Comparison of ENCODE assay signal across 19 cellular contexts in genomic region chr1:1610796-1611597, GRCh38. TPM values are rescaled to one million over a fixed set of nuclear protein-coding genes. Genes with fewer than 3 reads are reported as not detected.
DNase-seq lines count a peak whose midpoint lies in the region; ATAC-seq, FAIRE-seq and TF ChIP-seq lines count a peak whose summit lies in the region.
"Had no signal": no experiment of that assay in that cellular context is flagged by ENCODE, and none has a peak within 500 bp of the region (broad histone marks: within the 10 kb centered on the region; RNA-seq: fewer than 3 reads in every experiment).

No MANE protein-coding gene starts in this region.

- no peak overlapping the region for H2BK15ac ChIP-seq in mesenchymal stem cell (ENCODE audit: low read depth, poor library complexity, severe bottlenecking)

- H3K4ac ChIP-seq in mesenchymal stem cell (ENCODE audit: low read depth in 1 of 2, low read length in 2 of 2): no peak overlapping the region

- no peak overlapping the region for H2AFZ ChIP-seq in mesenchymal stem cell (ENCODE audit: low read depth, low read length)

- DNase-seq in heart left ventricle (peak in 3 of 5 donors; percentile 21 to 33 (median 29)), cardiac septum (ENCODE audit: low spot score) (no peak), body of pancreas (peak in 3 of 4 donors; percentile 11 to 29 (median 19)), mesenchymal stem cell (no peak), transverse colon (no peak), NCI-H1436 (lab: John Stamatoyannopoulos, UW) (no peak), frontal cortex (ENCODE audit: low spot score in 2 of 2) (no peak), GM13977 (ENCODE audit: low spot score) (no peak)
- DNase-seq: activated effector memory CD4-positive, alpha-beta T cell treated with Interleukin-2 at 50 U/mL for 16 hours; hippocampal formation; NCI-H1105; stimulated activated CD4-positive, alpha-beta T cell treated with anti-CD3 and anti-CD28 coated beads, Interleukin-12 subunit alpha, Interleukin-12 subunit beta, amount 100 ng/mL, for 4 hours; stimulated activated naive CD4-positive, alpha-beta T cell had no signal

- H3K9me3 ChIP-seq in heart left ventricle (no peaks in the 10 kb centered on the region), body of pancreas (no peaks in the 10 kb centered on the region), mesenchymal stem cell (ENCODE audit: control insufficient read depth, low read length) (no peaks in the 10 kb centered on the region), transverse colon (no peaks in the 10 kb centered on the region)

- no peak overlapping the region for H2AK5ac ChIP-seq in mesenchymal stem cell (ENCODE audit: low read length, severe bottlenecking)

- peaks cover 18% of the 10 kb centered on the region for H3K79me1 ChIP-seq in mesenchymal stem cell (replicated peaks; ENCODE audit: low read length, poor library complexity, severe bottlenecking)

- intact Hi-C loops in heart left ventricle (cut with DNase I): loop anchor here in 2 of 10 donors (5.0 to 10.0 kb wide), 3 partner anchors 34 to 496 kb away; partner anchors contain the start of genes ATAD3A (in 1 of the 2) and C1orf159 (in 1 of the 2)
- intact Hi-C loops in cardiac septum (cut with DNase I): no loop called here
- intact Hi-C loops in body of pancreas (cut with DNase I): no loop called here
- intact Hi-C loops in transverse colon (cut with DNase I; ENCODE audit: low total_unique reads): no loop called here

- no peaks in the 10 kb centered on the region for H3K27me3 ChIP-seq in heart left ventricle
- no peaks in the 10 kb centered on the region for H3K27me3 ChIP-seq in body of pancreas
- H3K27me3 ChIP-seq in mesenchymal stem cell (ENCODE audit: control insufficient read depth in 1 of 2, insufficient read depth in 1 of 2, low read length in 2 of 2): no peaks in the 10 kb centered on the region
- no peaks in the 10 kb centered on the region for H3K27me3 ChIP-seq in transverse colon

- no peak for TF ChIP-seq EP300 in transverse colon (IDR thresholded peaks at IDR 0.05; ENCODE audit: low read depth)

- in situ Hi-C loops in transverse colon (cut with MboI; ENCODE audit: low pct_ligation_motif_present in 1 of 4, low pct_unique_long_range_greater_than_20kb in 1 of 4, low sequenced_read_pairs in 3 of 4) (no loop called here), GM13977 (cut with MboI; ENCODE audit: low pct_unique_long_range_greater_than_20kb, low sequenced_read_pairs, unreplicated experiment) (no loop called here)

- no peak overlapping the region for H3K14ac ChIP-seq in mesenchymal stem cell (ENCODE audit: low read length in 2 of 2)

- no peak overlapping the region for H3K23ac ChIP-seq in mesenchymal stem cell (ENCODE audit: low read length in 2 of 2)

- no peak overlapping the region for H3K18ac ChIP-seq in mesenchymal stem cell (ENCODE audit: low read depth in 1 of 2, low read length in 2 of 2)

- H3K4me1 ChIP-seq in heart left ventricle (peaks cover 0 to 22% (median 15%) of the 10 kb centered on the region in 12 donors), body of pancreas (peaks cover 17% of the 10 kb centered on the region), mesenchymal stem cell (ENCODE audit: control insufficient read depth, insufficient read depth, low read depth, low read length) (peaks cover 16% of the 10 kb centered on the region), transverse colon (peaks cover 11 to 16% (median 14%) of the 10 kb centered on the region in 4 donors)

- ATAC-seq in heart left ventricle (no peak), body of pancreas (no peak)
- ATAC-seq: GM12878, K562, Panc1, SK-N-SH treated with all-trans-retinoic acid at 6 μM for 48 hours had no signal

- H3K27ac ChIP-seq in heart left ventricle (peak overlapping the region in 5 of 12 donors; percentile 5 to 54 (median 19)), body of pancreas (peak overlapping the region in 1 of 4 donors; percentile 18), mesenchymal stem cell (ENCODE audit: low read length, poor library complexity, severe bottlenecking) (no peak overlapping the region), transverse colon (peak overlapping the region; percentile 10 to 39 (median 16))

- peak overlapping the region; percentile 11 for H3K4me2 ChIP-seq in mesenchymal stem cell (ENCODE audit: low read length, poor library complexity, severe bottlenecking)

- H3K4me3 ChIP-seq in heart left ventricle (no peak overlapping the region), body of pancreas (no peak overlapping the region), mesenchymal stem cell (ENCODE audit: insufficient read depth in 1 of 2, low read depth in 1 of 2, low read length in 2 of 2) (no peak overlapping the region), transverse colon (no peak overlapping the region)
- H3K4me3 ChIP-seq: GM12878, K562 had no signal

- WGBS in heart left ventricle, 4 donors: 69 to 78% (median 74%) methylated on average over 11 of the region's 11 CpGs
- WGBS in body of pancreas, 2 donors: 72 to 74% methylated on average over 6 to 11 of the region's 11 CpGs
- 89% methylated on average over 11 of the region's 11 CpGs for WGBS in mesenchymal stem cell
- WGBS in transverse colon (ENCODE audit: low coverage in 1 of 2), 2 donors: 82 to 92% methylated on average over 6 to 11 of the region's 11 CpGs

- TF ChIP-seq CTCF in heart left ventricle (IDR thresholded peaks at IDR 0.05) (no peak), body of pancreas (IDR thresholded peaks at IDR 0.05) (no peak), transverse colon (IDR thresholded peaks at IDR 0.05) (no peak), GM13977 (IDR thresholded peaks at IDR 0.05; ENCODE audit: extremely low read depth, insufficient read depth, missing control alignments) (no peak)

- H3K9ac ChIP-seq in mesenchymal stem cell (ENCODE audit: low read length): peak overlapping the region; percentile 42

- no peak for FAIRE-seq in frontal cortex (lab: Jason Lieb, UNC)
- FAIRE-seq: GM12878, H1, K562, TTC549 had no signal

- H3K36me3 ChIP-seq in heart left ventricle: no peaks in the 10 kb centered on the region
- H3K36me3 ChIP-seq in body of pancreas (replicated peaks in 1 of 2; ENCODE audit: insufficient read depth in 1 of 2, low read depth in 2 of 2): no peaks in the 10 kb centered on the region
- peaks cover 0 to 2% of the 10 kb centered on the region in 2 experiments for H3K36me3 ChIP-seq in mesenchymal stem cell (ENCODE audit: control insufficient read depth in 1 of 2, insufficient read depth in 2 of 2, low read depth in 1 of 2, low read length in 2 of 2)
- H3K36me3 ChIP-seq in transverse colon: no peaks in the 10 kb centered on the region

- H2BK5ac ChIP-seq in mesenchymal stem cell (ENCODE audit: low read depth, low read length, poor library complexity, severe bottlenecking): no peak overlapping the region

- H4K8ac ChIP-seq in mesenchymal stem cell (ENCODE audit: low read length): no peak overlapping the region

- no peak overlapping the region for H4K91ac ChIP-seq in mesenchymal stem cell (ENCODE audit: low read length)

- no peak overlapping the region for H2BK12ac ChIP-seq in mesenchymal stem cell (ENCODE audit: low read length in 2 of 2)

- no peak overlapping the region for H2BK120ac ChIP-seq in mesenchymal stem cell (ENCODE audit: low read depth, low read length)

- TF ChIP-seq POLR2A in heart left ventricle (IDR thresholded peaks at IDR 0.05): no peak
- TF ChIP-seq POLR2A in body of pancreas (IDR thresholded peaks at IDR 0.05): no peak
- TF ChIP-seq POLR2A in transverse colon (IDR thresholded peaks at IDR 0.05): no peak

RNA-seq across cellular contexts. Expression of gene MIB2, which starts 4.3 kb away (rescaled TPM):
- total RNA-seq in heart left ventricle: 100 to 1,000 TPM in 1 of 9 donors, 10 to 100 TPM in 8; 59.2 to 114 (median 76.3) TPM
- 100 to 1,000 TPM in 1 of 2 donors, 10 to 100 TPM in 1; 40.7 to 121 TPM for polyA plus RNA-seq in heart left ventricle
- 82.4 TPM for total RNA-seq in cardiac septum
- total RNA-seq in body of pancreas: 100 to 1,000 TPM in 1 of 2 donors, 10 to 100 TPM in 1; 57.6 to 101 TPM
- polyA plus RNA-seq in mesenchymal stem cell (2013, experiment 1 of 2): 33.5 TPM
- 35.8 TPM for polyA plus RNA-seq in mesenchymal stem cell (2013, experiment 2 of 2)
- total RNA-seq in transverse colon: 100 to 1,000 TPM in 3 of 4 donors, 10 to 100 TPM in 1; 94.2 to 346 (median 224) TPM
- total RNA-seq in frontal cortex: 45.7 TPM

RNA-seq across cellular contexts. Expression of gene FNDC10, which starts 11.1 kb away (rescaled TPM):
- total RNA-seq in heart left ventricle: 1 to 10 TPM; 1.9 to 6.7 (median 3.6) TPM
- 1 to 10 TPM; 1.1 to 4.6 TPM for polyA plus RNA-seq in heart left ventricle
- total RNA-seq in cardiac septum: 1.7 TPM
- total RNA-seq in body of pancreas: 1 to 10 TPM; 1.3 to 2.3 TPM
- 7.2 TPM for polyA plus RNA-seq in mesenchymal stem cell (2013, experiment 1 of 2)
- 7.8 TPM for polyA plus RNA-seq in mesenchymal stem cell (2013, experiment 2 of 2)
- total RNA-seq in transverse colon: 1 to 10 TPM; 1.5 to 4.6 (median 3.7) TPM
- total RNA-seq in frontal cortex: 2.9 TPM

RNA-seq across cellular contexts. Expression of gene MMP23B, which starts 21.0 kb away (rescaled TPM):
- total RNA-seq in heart left ventricle (100 to 1,000 TPM in 1 of 9 donors, 10 to 100 TPM in 8; 35.4 to 128 (median 59.0) TPM), cardiac septum (60.2 TPM), body of pancreas (1 to 10 TPM in 1 of 2 donors, under 1 TPM in 1; 0.99 to 1.8 TPM), transverse colon (10 to 100 TPM in 2 of 4 donors, 1 to 10 TPM in 2; 4.9 to 58.9 (median 9.9) TPM), frontal cortex (0.82 TPM)
- 10 to 100 TPM; 10.4 to 85.9 TPM for polyA plus RNA-seq in heart left ventricle
- polyA plus RNA-seq in mesenchymal stem cell (2013, experiment 1 of 2): 24.2 TPM
- 26.9 TPM for polyA plus RNA-seq in mesenchymal stem cell (2013, experiment 2 of 2)

RNA-seq across cellular contexts. Expression of gene SSU72, which starts 36.3 kb away (rescaled TPM):
- total RNA-seq in heart left ventricle: 100 to 1,000 TPM in 5 of 9 donors, 10 to 100 TPM in 4; 76.3 to 160 (median 106) TPM
- polyA plus RNA-seq in heart left ventricle: 100 to 1,000 TPM; 113 to 138 TPM
- total RNA-seq in cardiac septum: 90.7 TPM
- total RNA-seq in body of pancreas: 100 to 1,000 TPM in 1 of 2 donors, 10 to 100 TPM in 1; 82.1 to 113 TPM
- 139 TPM for polyA plus RNA-seq in mesenchymal stem cell (2013, experiment 1 of 2)
- 138 TPM for polyA plus RNA-seq in mesenchymal stem cell (2013, experiment 2 of 2)
- 100 to 1,000 TPM in 3 of 4 donors, 10 to 100 TPM in 1; 95.0 to 162 (median 136) TPM for total RNA-seq in transverse colon
- 34.2 TPM for total RNA-seq in frontal cortex

RNA-seq across cellular contexts. Expression of gene CDK11B, which starts 47.8 kb away (rescaled TPM):
- total RNA-seq in heart left ventricle (10 to 100 TPM; 20.4 to 30.9 (median 24.5) TPM), cardiac septum (30.4 TPM), body of pancreas (10 to 100 TPM; 14.5 to 45.5 TPM), transverse colon (100 to 1,000 TPM in 1 of 4 donors, 10 to 100 TPM in 3; 28.4 to 183 (median 60.5) TPM), frontal cortex (9.0 TPM)
- 10 to 100 TPM; 34.9 to 39.4 TPM for polyA plus RNA-seq in heart left ventricle
- polyA plus RNA-seq in mesenchymal stem cell (2013, experiment 1 of 2): 28.9 TPM
- 28.6 TPM for polyA plus RNA-seq in mesenchymal stem cell (2013, experiment 2 of 2)

Comparison
In these comparisons a context has a peak if more than half of its experiments do, and no peak if none do; other contexts are left out.
1. DNase-seq: peak in heart left ventricle (3 of 5) and body of pancreas (3 of 4); none in cardiac septum (single experiment), mesenchymal stem cell (single experiment), transverse colon (single experiment), NCI-H1436 (single experiment), frontal cortex (0 of 2) and GM13977 (single experiment).